ENCODE assay signal across 28 cellular contexts in the genomic region with DNA sequence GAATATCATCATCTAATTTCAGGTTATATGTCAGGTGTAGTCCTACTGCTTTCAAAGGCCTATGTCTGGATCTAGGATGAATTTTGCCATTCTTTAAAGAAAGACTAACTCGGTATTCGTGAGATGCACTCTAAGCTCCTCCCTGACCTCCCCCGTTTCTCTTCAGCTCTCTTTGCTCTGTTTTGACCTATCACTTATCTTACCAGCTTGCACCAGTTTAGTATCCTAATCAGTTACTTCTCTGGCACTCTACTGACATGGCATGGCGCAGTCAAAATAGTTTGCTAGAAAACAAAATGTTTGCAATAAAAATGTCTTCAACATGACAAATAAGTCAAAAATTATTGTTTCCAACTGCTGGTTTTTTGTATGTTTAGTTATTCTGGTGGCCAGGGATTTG.
"Had no signal": no experiment of that assay in that cellular context is flagged by ENCODE, and none has a peak within 500 bp of the region (broad histone marks: within the 10 kb centered on the region; RNA-seq: fewer than 3 reads in every experiment).

No MANE protein-coding gene starts in this region.

- H3K27me3 Mint-ChIP-seq: naive B cell; progenitor cell of endocrine pancreas; stimulated activated naive B cell treated with anti-CD40 and anti-IgM and Interleukin-4, amounts not matched to agents 10 μg/mL and 1 μg/mL and 100 μg/mL, for 72 hours had no signal

- H3K36me3 Mint-ChIP-seq: natural killer cell had no signal

- DNase-seq: islet precursor cell; mesendoderm; naive B cell; natural killer cell; nephron progenitor cell; occipital lobe; ovary; right cardiac atrium; stimulated activated CD4-positive, alpha-beta T cell treated with anti-CD3 and anti-CD28 coated beads, Interleukin-12 subunit alpha, Interleukin-12 subunit beta, amount 100 ng/mL, for 4 hours; stimulated activated CD4-positive, alpha-beta T cell treated with anti-CD3 and anti-CD28 coated beads, Interleukin-15, amount 100 ng/mL, for 24 hours; stimulated activated CD4-positive, alpha-beta T cell treated with anti-CD3 and anti-CD28 coated beads, Interleukin-2, amount 100 ng/mL, for 24 hours; stimulated activated CD4-positive, alpha-beta T cell treated with anti-CD3 and anti-CD28 coated beads, Interleukin-4, amount 100 ng/mL, for 1 hour; stimulated activated naive B cell treated with anti-CD40 and anti-IgM and Interleukin-4, amounts not matched to agents 10 μg/mL and 1 μg/mL and 100 μg/mL, for 72 hours; stimulated activated naive CD8-positive, alpha-beta T cell treated with anti-CD3 and anti-CD28 coated beads, Interleukin-15, Interleukin-2, amounts not matched to agents 100 U/mL and 50 U/mL, for 24 hours; stomach; tibial artery; trophoblast cell; upper lobe of right lung had no signal

- H3K4me1 ChIP-seq: upper lobe of right lung had no signal

- H3K9me3 ChIP-seq: neutrophil, ovary, stomach, thoracic aorta, tibial artery, upper lobe of right lung had no signal

- H3K9me3 Mint-ChIP-seq: natural killer cell; neural progenitor cell; stimulated activated naive B cell treated with anti-CD40 and anti-IgM and Interleukin-4, amounts not matched to agents 10 μg/mL and 1 μg/mL and 100 μg/mL, for 72 hours had no signal

- H3K27me3 ChIP-seq: hepatocyte, neural progenitor cell, neutrophil, ovary, stomach, tibial artery, upper lobe of right lung had no signal

- H3K27ac ChIP-seq: hepatocyte, neural progenitor cell, neutrophil, ovary, skin epidermis, stomach, thoracic aorta, tibial artery, upper lobe of right lung had no signal

- H3K4me3 Mint-ChIP-seq: mesothelial cell of epicardium; naive B cell; natural killer cell; nephron progenitor cell; neural progenitor cell; stimulated activated naive B cell treated with anti-CD40 and anti-IgM and Interleukin-4, amounts not matched to agents 10 μg/mL and 1 μg/mL and 100 μg/mL, for 72 hours had no signal

- ATAC-seq: left lobe of liver; natural killer cell; sciatic nerve; stimulated activated naive B cell treated with anti-CD40 and anti-IgM and Interleukin-4, amounts not matched to agents 10 μg/mL and 1 μg/mL and 100 μg/mL, for 72 hours; stimulated activated naive CD8-positive, alpha-beta T cell treated with anti-CD3 and anti-CD28 coated beads, Interleukin-15, Interleukin-2, amounts not matched to agents 100 U/mL and 50 U/mL, for 24 hours; upper lobe of right lung had no signal

- H3K27ac Mint-ChIP-seq: mesothelial cell of epicardium; natural killer cell; nephron progenitor cell; neural progenitor cell; progenitor cell of endocrine pancreas; stimulated activated naive B cell treated with anti-CD40 and anti-IgM and Interleukin-4, amounts not matched to agents 10 μg/mL and 1 μg/mL and 100 μg/mL, for 72 hours had no signal

- H3K36me3 ChIP-seq: neutrophil, ovary, upper lobe of right lung had no signal

- H3K4me3 ChIP-seq: hepatocyte, lung, neural progenitor cell, ovary, skin epidermis, stomach, thoracic aorta, tibial artery, upper lobe of right lung had no signal
